ENCODE assay signal across 11 cellular contexts in the genomic region with DNA sequence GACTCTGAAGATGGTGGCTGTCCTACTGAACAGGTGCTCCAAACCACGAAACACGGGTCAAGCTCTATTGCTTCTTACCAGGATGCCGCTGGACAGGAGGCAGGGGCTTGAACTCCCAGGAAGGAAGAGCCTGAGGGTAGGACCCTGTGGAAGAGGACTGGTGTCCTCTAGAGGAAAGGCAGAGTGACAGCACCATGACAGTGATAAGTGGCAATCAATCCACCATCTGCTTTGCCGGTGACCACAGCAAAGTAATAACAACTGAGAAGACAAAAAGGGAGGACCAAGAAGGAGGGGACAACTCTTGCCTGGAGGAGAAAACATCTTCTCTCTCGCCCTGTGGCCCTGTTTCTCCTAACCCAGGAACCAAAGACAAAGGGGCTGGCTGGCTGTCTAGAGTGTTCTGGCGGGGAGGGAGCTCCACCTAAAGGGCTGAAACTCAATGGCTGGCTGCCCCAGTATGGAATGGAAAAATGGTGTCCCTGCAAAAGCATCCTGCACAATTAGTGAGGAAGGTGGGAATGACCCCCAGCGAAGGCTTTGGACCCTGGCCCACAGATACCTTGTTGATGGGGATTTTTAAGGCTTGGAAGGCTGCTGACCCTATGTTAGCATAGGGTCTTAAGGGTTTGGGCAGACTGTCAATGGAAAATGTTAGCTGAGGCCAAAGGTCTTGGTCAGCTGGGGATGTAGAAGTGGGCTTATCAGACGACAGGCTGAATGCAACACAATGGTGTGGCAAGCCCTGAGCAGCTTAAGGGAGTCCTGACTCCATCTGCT. TPM values are rescaled to one million over a fixed set of nuclear protein-coding genes. Genes with fewer than 3 reads are reported as not detected.
DNase-seq lines count a peak whose midpoint lies in the region; ATAC-seq and TF ChIP-seq lines count a peak whose summit lies in the region.
"Had no signal": no experiment of that assay in that cellular context is flagged by ENCODE, and none has a peak within 500 bp of the region (broad histone marks: within the 10 kb centered on the region; RNA-seq: fewer than 3 reads in every experiment).

No MANE protein-coding gene starts in this region.

- DNase-seq in COLO668 (lab: John Stamatoyannopoulos, UW; ENCODE audit: unreplicated experiment) (peak; percentile 34), HCEC 1CT (peak; percentile 6), SK-N-SH (peak; percentile 28), kidney tubule cell (ENCODE audit: low spot score) (peak; percentile 4), T-helper 17 cell (no peak), cortex of kidney (lab: John Stamatoyannopoulos, UW) (no peak), inferior parietal cortex (ENCODE audit: extremely low spot score) (no peak)
- no peak for DNase-seq in activated effector memory CD4-positive, alpha-beta T cell treated with Interleukin-2 at 50 U/mL for 16 hours

- H3K27me3 ChIP-seq in SK-N-SH (ENCODE audit: insufficient read depth), result no peaks in the 10 kb centered on the region

- no peak overlapping the region for H3K27ac Mint-ChIP-seq in T-helper 17 cell
- H3K27ac Mint-ChIP-seq: activated naive CD8-positive, alpha-beta T cell; T-helper 1 cell treated with Interleukin-12 subunit alpha and Interleukin-12 subunit beta and Interleukin-4 antibody, amounts not matched to agents 30 μg/mL and 1 μg/mL, for 36 hours had no signal

- no peak overlapping the region for H3K27ac ChIP-seq in SK-N-SH (ENCODE audit: low read depth in 2 of 2, low read length in 1 of 2)

- no peaks in the 10 kb centered on the region for H3K36me3 ChIP-seq in SK-N-SH (replicated peaks in 1 of 2; ENCODE audit: control insufficient read depth in 1 of 2, insufficient read depth in 2 of 2, low read length in 1 of 2)

- peaks cover 13% of the 10 kb centered on the region for H3K4me1 Mint-ChIP-seq in T-helper 17 cell

- no peak for ATAC-seq in T-helper 17 cell

- H3K9ac ChIP-seq in SK-N-SH, result no peak overlapping the region

- no peaks in the 10 kb centered on the region; a peak in 1 of 4 replicates for H3K4me1 ChIP-seq in SK-N-SH (ENCODE audit: control insufficient read depth in 1 of 2, insufficient read depth in 2 of 2, low read depth in 1 of 2, low read length in 1 of 2)

- no peak overlapping the region for H3K4me2 ChIP-seq in SK-N-SH

- no peaks in the 10 kb centered on the region for H3K79me2 ChIP-seq in SK-N-SH (ENCODE audit: insufficient read depth)

- peaks cover 4% of the 10 kb centered on the region for H3K36me3 Mint-ChIP-seq in T-helper 17 cell (ENCODE audit: low read depth)

- POLR2A ChIA-PET in SK-N-SH (lab: Yijun Ruan, JAX), result no interaction called here

- TF ChIP-seq EP300 in SK-N-SH (IDR thresholded peaks at IDR 0.05; ENCODE audit: borderline replicate concordance in 1 of 2, low read depth in 1 of 2, low read length in 1 of 2), result no peak

- no peaks in the 10 kb centered on the region for H3K27me3 Mint-ChIP-seq in T-helper 17 cell
- H3K27me3 Mint-ChIP-seq: activated naive CD8-positive, alpha-beta T cell had no signal

- 82% methylated on average over 8 of the region's 8 CpGs for WGBS in SK-N-SH (ENCODE audit: low lambda C conversion rate)

- peak; percentile 26 for TF ChIP-seq CTCF in SK-N-SH (IDR thresholded peaks at IDR 0.05)

- no peak; the same call in 1 of the 2 replicates for TF ChIP-seq RAD21 in SK-N-SH (IDR thresholded peaks at IDR 0.05; ENCODE audit: low read length)

- no peaks in the 10 kb centered on the region for H3F3A ChIP-seq in SK-N-SH (replicated peaks; ENCODE audit: insufficient read depth)

- H3K4me3 ChIP-seq in SK-N-SH (ENCODE audit: low read depth in 2 of 2, low read length in 1 of 2), result no peak overlapping the region

- CTCF ChIA-PET in SK-N-SH (lab: Yijun Ruan, JAX), result interaction anchor here (0.8 to 2.5 kb wide), 3 partner anchors 9 to 129 kb away, joined by 3 to 14 read pairs (median 9); no protein-coding TSS in a partner anchor

- H3K9me3 ChIP-seq in SK-N-SH, result no peaks in the 10 kb centered on the region
- no peaks in the 10 kb centered on the region for H3K9me3 ChIP-seq in T-helper 17 cell (ENCODE audit: control insufficient read depth, low read length, poor library complexity, severe bottlenecking)

- no peaks in the 10 kb centered on the region for H4K20me1 ChIP-seq in SK-N-SH (ENCODE audit: insufficient read depth)

- H2AFZ ChIP-seq in SK-N-SH (ENCODE audit: low read depth), result no peak overlapping the region

- no peak overlapping the region for H3K4me3 Mint-ChIP-seq in T-helper 17 cell
- H3K4me3 Mint-ChIP-seq: activated naive CD8-positive, alpha-beta T cell; T-helper 1 cell treated with Interleukin-12 subunit alpha and Interleukin-12 subunit beta and Interleukin-4 antibody, amounts not matched to agents 30 μg/mL and 1 μg/mL, for 36 hours had no signal

- no peaks in the 10 kb centered on the region for H3K9me2 ChIP-seq in SK-N-SH

TF ChIP-seq in SK-N-SH, 30 proteins besides CTCF, POLR2A, EP300 and RAD21:
- TF ChIP-seq, protein P1, sequence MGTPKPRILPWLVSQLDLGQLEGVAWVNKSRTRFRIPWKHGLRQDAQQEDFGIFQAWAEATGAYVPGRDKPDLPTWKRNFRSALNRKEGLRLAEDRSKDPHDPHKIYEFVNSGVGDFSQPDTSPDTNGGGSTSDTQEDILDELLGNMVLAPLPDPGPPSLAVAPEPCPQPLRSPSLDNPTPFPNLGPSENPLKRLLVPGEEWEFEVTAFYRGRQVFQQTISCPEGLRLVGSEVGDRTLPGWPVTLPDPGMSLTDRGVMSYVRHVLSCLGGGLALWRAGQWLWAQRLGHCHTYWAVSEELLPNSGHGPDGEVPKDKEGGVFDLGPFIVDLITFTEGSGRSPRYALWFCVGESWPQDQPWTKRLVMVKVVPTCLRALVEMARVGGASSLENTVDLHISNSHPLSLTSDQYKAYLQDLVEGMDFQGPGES (IDR thresholded peaks at IDR 0.05; ENCODE audit: low read depth, low read length), result no peak
- TF ChIP-seq TAF1 (IDR thresholded peaks at IDR 0.05; ENCODE audit: borderline replicate concordance, low read depth, low read length), result no peak
- TF ChIP-seq, protein P2, sequence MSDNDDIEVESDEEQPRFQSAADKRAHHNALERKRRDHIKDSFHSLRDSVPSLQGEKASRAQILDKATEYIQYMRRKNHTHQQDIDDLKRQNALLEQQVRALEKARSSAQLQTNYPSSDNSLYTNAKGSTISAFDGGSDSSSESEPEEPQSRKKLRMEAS (IDR thresholded peaks at IDR 0.05; ENCODE audit: low read depth), result no peak
- TF ChIP-seq RCOR1 (IDR thresholded peaks at IDR 0.05; ENCODE audit: low read length), result no peak
- no peak for TF ChIP-seq ELF1 (IDR thresholded peaks at IDR 0.05)
- no peak for TF ChIP-seq SMC3 (IDR thresholded peaks at IDR 0.05; ENCODE audit: low read depth, low read length)
TF ChIP-seq in SK-N-SH: peak in this region for 0.

RNA-seq across cellular contexts. Expression of a gene that starts 35.4 kb away (rescaled TPM):
- 0.06 and 0.10 TPM in 2 replicates for polyA plus RNA-seq in SK-N-SH (2012; rRNA removed)
- 0.06 and 0.22 TPM in 2 replicates for polyA plus RNA-seq in SK-N-SH (2012; cell fraction: cytosol; rRNA removed)
- polyA plus RNA-seq in SK-N-SH (2012; cell fraction: nucleus; rRNA removed), result 0.31 and 0.33 TPM in 2 replicates
- total RNA-seq in T-helper 17 cell, result not detected
- total RNA-seq: pulmonary artery endothelial cell had no signal

Comparison
In these comparisons a context has a peak if more than half of its experiments do, and no peak if none do; other contexts are left out.
1. DNase-seq: peak in COLO668 (single experiment), HCEC 1CT (single experiment), SK-N-SH (single experiment) and kidney tubule cell (single experiment); none in T-helper 17 cell (0 of 3), cortex of kidney (single experiment), activated effector memory CD4-positive, alpha-beta T cell treated with Interleukin-2 at 50 U/mL for 16 hours (single experiment) and inferior parietal cortex (single experiment).